Comparison of ENCODE assay signal across 18 cellular contexts in genomic region chr21:33247596-33247995, GRCh38. TPM values are rescaled to one million over a fixed set of nuclear protein-coding genes. Genes with fewer than 3 reads are reported as not detected.
DNase-seq lines count a peak whose midpoint lies in the region; ATAC-seq and TF ChIP-seq lines count a peak whose summit lies in the region.
"Had no signal": no experiment of that assay in that cellular context is flagged by ENCODE, and none has a peak within 500 bp of the region (broad histone marks: within the 10 kb centered on the region; RNA-seq: fewer than 3 reads in every experiment).

No MANE protein-coding gene starts in this region.

- no peaks in the 10 kb centered on the region for H3K9me3 ChIP-seq in CD4-positive, alpha-beta T cell (ENCODE audit: control insufficient read depth, low read length)
- H3K9me3 ChIP-seq: Peyer's patch, right atrium auricular region, thoracic aorta had no signal

- DNase-seq in T-helper 1 cell (no peak), T-cell (no peak), glutamatergic neuron (no peak), germinal center (ENCODE audit: low spot score) (no peak), ureter (ENCODE audit: low spot score) (no peak)
- DNase-seq in CD4-positive, alpha-beta T cell, result no peak
- DNase-seq: 8988T, cortex of kidney, mesendoderm, NCI-H748 treated with DMSO at 0.1 percent for 48 hours, Peyer's patch had no signal

- intact Hi-C loops in CD4-positive, alpha-beta T cell (cut with DNase I, micrococcal nuclease), result loop anchor here (2.0 to 10.0 kb wide), 3 partner anchors 15 to 53 kb away; no protein-coding TSS in a partner anchor

- no peak overlapping the region for H3K27ac ChIP-seq in CD4-positive, alpha-beta T cell (ENCODE audit: low read depth, low read length)
- H3K27ac ChIP-seq: C4-2B, right atrium auricular region, thoracic aorta had no signal

- H3K27me3 ChIP-seq in CD4-positive, alpha-beta T cell (ENCODE audit: control insufficient read depth, insufficient read depth, low read length), result no peaks in the 10 kb centered on the region
- H3K27me3 ChIP-seq: Peyer's patch, right atrium auricular region had no signal

- peak overlapping the region; percentile 72 for H3K27ac Mint-ChIP-seq in T-helper 1 cell treated with Interleukin-12 subunit alpha and Interleukin-12 subunit beta and Interleukin-4 antibody, amounts not matched to agents 30 μg/mL and 1 μg/mL, for 36 hours
- peak overlapping the region; percentile 89 for H3K27ac Mint-ChIP-seq in CD4-positive, alpha-beta T cell
- peak overlapping the region; percentile 89 to 98 for H3K27ac Mint-ChIP-seq in T-cell
- H3K27ac Mint-ChIP-seq in glutamatergic neuron (ENCODE audit: unreplicated experiment), result peak overlapping the region; percentile 18

- H3K9me3 Mint-ChIP-seq in T-helper 1 cell treated with Interleukin-12 subunit alpha and Interleukin-12 subunit beta and Interleukin-4 antibody, amounts not matched to agents 30 μg/mL and 1 μg/mL, for 36 hours, result no peaks in the 10 kb centered on the region
- no peaks in the 10 kb centered on the region for H3K9me3 Mint-ChIP-seq in CD4-positive, alpha-beta T cell
- H3K9me3 Mint-ChIP-seq in T-cell (no peaks in the 10 kb centered on the region), glutamatergic neuron (ENCODE audit: unreplicated experiment) (no peaks in the 10 kb centered on the region)

- POLR2A ChIA-PET in CD4-positive, alpha-beta T cell (lab: Charles Lee), result interaction anchor here (1.0 to 1.1 kb wide), 2 partner anchors 11 to 19 kb away, joined by 3 read pairs; no protein-coding TSS in a partner anchor
- POLR2A ChIA-PET in T-cell (lab: Charles Lee), result no interaction called here

- H3K27me3 Mint-ChIP-seq in T-helper 1 cell treated with Interleukin-12 subunit alpha and Interleukin-12 subunit beta and Interleukin-4 antibody, amounts not matched to agents 30 μg/mL and 1 μg/mL, for 36 hours (ENCODE audit: low read depth), result no peaks in the 10 kb centered on the region
- H3K27me3 Mint-ChIP-seq in CD4-positive, alpha-beta T cell, result no peaks in the 10 kb centered on the region
- H3K27me3 Mint-ChIP-seq in T-cell, result no peaks in the 10 kb centered on the region
- H3K27me3 Mint-ChIP-seq in glutamatergic neuron (ENCODE audit: unreplicated experiment), result no peaks in the 10 kb centered on the region

- no peak for TF ChIP-seq CTCF in CD4-positive, alpha-beta T cell (IDR thresholded peaks at IDR 0.05)
- no peak for TF ChIP-seq CTCF in glutamatergic neuron (IDR thresholded peaks at IDR 0.05; ENCODE audit: partially characterized antibody, unreplicated experiment)

- CTCF ChIA-PET in CD4-positive, alpha-beta T cell (lab: Charles Lee), result interaction anchor here (0.6 kb wide), 1 partner anchor 476 kb away, joined by 3 read pairs; the partner anchor contains the start of gene PAXBP1
- CTCF ChIA-PET in T-cell (lab: Charles Lee), result interaction anchor here in 1 of 2 donors (0.7 kb wide), 1 partner anchor 12 kb away, joined by 6 read pairs; no protein-coding TSS in a partner anchor

- H3K4me3 Mint-ChIP-seq in T-helper 1 cell treated with Interleukin-12 subunit alpha and Interleukin-12 subunit beta and Interleukin-4 antibody, amounts not matched to agents 30 μg/mL and 1 μg/mL, for 36 hours, result no peak overlapping the region
- H3K4me3 Mint-ChIP-seq in CD4-positive, alpha-beta T cell, result peak overlapping the region; percentile 62
- H3K4me3 Mint-ChIP-seq in T-cell (peak overlapping the region in 2 of 3 donors; percentile 13 to 62), glutamatergic neuron (ENCODE audit: unreplicated experiment) (no peak overlapping the region)

- peaks cover 43% of the 10 kb centered on the region for H3K4me1 Mint-ChIP-seq in T-helper 1 cell treated with Interleukin-12 subunit alpha and Interleukin-12 subunit beta and Interleukin-4 antibody, amounts not matched to agents 30 μg/mL and 1 μg/mL, for 36 hours (ENCODE audit: low read depth)
- peaks cover 85% of the 10 kb centered on the region for H3K4me1 Mint-ChIP-seq in CD4-positive, alpha-beta T cell (ENCODE audit: low read depth)
- H3K4me1 Mint-ChIP-seq in T-cell (peaks cover 75 to 78% (median 76%) of the 10 kb centered on the region in 3 donors), glutamatergic neuron (ENCODE audit: low read depth, unreplicated experiment) (peaks cover 2% of the 10 kb centered on the region)

- ATAC-seq in CD4-positive, alpha-beta T cell (ENCODE audit: poor library complexity), result no peak
- no peak for ATAC-seq in T-cell (replicated peaks in 1 of 4)
- no peak for ATAC-seq in HG02981 (IDR thresholded peaks at IDR 0.05; ENCODE audit: unreplicated experiment)
- ATAC-seq: esophagus mucosa, GM12878 had no signal

- peaks cover 77% of the 10 kb centered on the region for H3K36me3 Mint-ChIP-seq in T-helper 1 cell treated with Interleukin-12 subunit alpha and Interleukin-12 subunit beta and Interleukin-4 antibody, amounts not matched to agents 30 μg/mL and 1 μg/mL, for 36 hours (ENCODE audit: low read depth)
- H3K36me3 Mint-ChIP-seq in CD4-positive, alpha-beta T cell (ENCODE audit: low read depth), result peaks cover 94% of the 10 kb centered on the region
- H3K36me3 Mint-ChIP-seq in T-cell (peaks cover 88% of the 10 kb centered on the region), glutamatergic neuron (ENCODE audit: unreplicated experiment) (peaks cover 4% of the 10 kb centered on the region)

RNA-seq across cellular contexts. Expression of gene IFNAR2, which starts 17.9 kb away (rescaled TPM):
- total RNA-seq in CD4-positive, alpha-beta T cell, result 10 to 100 TPM; 26.6 to 28.2 TPM
- total RNA-seq in T-cell (10 to 100 TPM; 43.7 to 80.1 (median 71.6) TPM), glutamatergic neuron (ENCODE audit: unreplicated experiment) (6.9 TPM), ureter (55.2 TPM)

RNA-seq across cellular contexts. Expression of gene IL10RB, which starts 18.6 kb away (rescaled TPM):
- total RNA-seq in CD4-positive, alpha-beta T cell, result 1 to 10 TPM; 7.2 to 9.2 TPM
- total RNA-seq in T-cell, result 10 to 100 TPM; 19.5 to 29.6 (median 25.6) TPM
- 4.7 TPM for total RNA-seq in glutamatergic neuron (ENCODE audit: unreplicated experiment)
- total RNA-seq in ureter, result 32.9 TPM

Comparison
In these comparisons a context has a peak if more than half of its experiments do, and no peak if none do; other contexts are left out.
1. H3K27ac Mint-ChIP-seq: peak in every context shown above with its lines; median percentile 94 in T-cell; 89 in CD4-positive, alpha-beta T cell; 72 in T-helper 1 cell treated with Interleukin-12 subunit alpha and Interleukin-12 subunit beta and Interleukin-4 antibody, amounts not matched to agents 30 μg/mL and 1 μg/mL, for 36 hours; 18 in glutamatergic neuron.
2. H3K4me3 Mint-ChIP-seq: peak in CD4-positive, alpha-beta T cell (single experiment) and T-cell (2 of 3); none in T-helper 1 cell treated with Interleukin-12 subunit alpha and Interleukin-12 subunit beta and Interleukin-4 antibody, amounts not matched to agents 30 μg/mL and 1 μg/mL, for 36 hours (single experiment) and glutamatergic neuron (single experiment).